Comparison of ENCODE assay signal across 21 cellular contexts in genomic region chr11:16397355-16397754, GRCh38. TPM values are rescaled to one million over a fixed set of nuclear protein-coding genes. Genes with fewer than 3 reads are reported as not detected.
DNase-seq lines count a peak whose midpoint lies in the region; ATAC-seq, FAIRE-seq and TF ChIP-seq lines count a peak whose summit lies in the region.
"Had no signal": no experiment of that assay in that cellular context is flagged by ENCODE, and none has a peak within 500 bp of the region (broad histone marks: within the 10 kb centered on the region; RNA-seq: fewer than 3 reads in every experiment).

No MANE protein-coding gene starts in this region.

- H3K27me3 ChIP-seq in astrocyte (ENCODE audit: insufficient read depth, low read length), result no peaks in the 10 kb centered on the region

- H3K4me1 ChIP-seq in astrocyte (ENCODE audit: insufficient read depth, low read length) (no peaks in the 10 kb centered on the region), kidney (ENCODE audit: control insufficient read depth in 1 of 2, insufficient read depth in 1 of 2, low read depth in 1 of 2, low read length in 2 of 2) (peaks cover 3 to 10% of the 10 kb centered on the region in 2 donors)

- no peaks in the 10 kb centered on the region for H3K36me3 ChIP-seq in astrocyte (ENCODE audit: insufficient read depth, low read length)
- H3K36me3 ChIP-seq in kidney (ENCODE audit: control insufficient read depth in 1 of 2, insufficient read depth in 2 of 2, low read length in 2 of 2), result no peaks in the 10 kb centered on the region

- H3K4me3 ChIP-seq in astrocyte (ENCODE audit: insufficient read depth, low read depth, low read length) (no peak overlapping the region), kidney (ENCODE audit: low read length in 2 of 2) (peak overlapping the region; percentile 67 to 74)
- H3K4me3 ChIP-seq: PC-9 had no signal

- H3K9me3 ChIP-seq in astrocyte (ENCODE audit: insufficient read depth, low read depth, low read length) (no peaks in the 10 kb centered on the region), kidney (ENCODE audit: control insufficient read depth in 1 of 2, low read length in 2 of 2) (no peaks in the 10 kb centered on the region)

- H3K4me3 Mint-ChIP-seq in astrocyte (ENCODE audit: unreplicated experiment) (peak overlapping the region; percentile 13), progenitor cell of endocrine pancreas (ENCODE audit: low read depth) (peak overlapping the region; percentile 19)

- TF ChIP-seq CTCF in astrocyte (IDR thresholded peaks at IDR 0.05; ENCODE audit: insufficient read depth, low read depth, low read length) (no peak), kidney (IDR thresholded peaks at IDR 0.05; ENCODE audit: borderline replicate concordance, extremely low read depth, insufficient read depth) (no peak), progenitor cell of endocrine pancreas (IDR thresholded peaks at IDR 0.05; ENCODE audit: unreplicated experiment) (no peak)

- in situ Hi-C loops in ACHN (cut with HindIII; ENCODE audit: low pct_ligation_motif_present, low pct_unique_long_range_greater_than_20kb, low sequenced_read_pairs), result no loop called here

- peaks cover 2% of the 10 kb centered on the region for H3K4me1 Mint-ChIP-seq in astrocyte (ENCODE audit: low read depth, unreplicated experiment)
- H3K4me1 Mint-ChIP-seq in progenitor cell of endocrine pancreas (ENCODE audit: low read depth), result peaks cover 34% of the 10 kb centered on the region

- H3K36me3 Mint-ChIP-seq in astrocyte (ENCODE audit: low read depth, unreplicated experiment) (no peaks in the 10 kb centered on the region), progenitor cell of endocrine pancreas (ENCODE audit: insufficient read depth) (no peaks in the 10 kb centered on the region)

- no peaks in the 10 kb centered on the region for H3K79me2 ChIP-seq in astrocyte (ENCODE audit: insufficient read depth, low read length)

- H3K27me3 Mint-ChIP-seq in astrocyte (ENCODE audit: low read depth, unreplicated experiment) (peaks cover 2% of the 10 kb centered on the region), progenitor cell of endocrine pancreas (no peaks in the 10 kb centered on the region)

- H3K9me3 Mint-ChIP-seq in astrocyte (ENCODE audit: unreplicated experiment) (no peaks in the 10 kb centered on the region), progenitor cell of endocrine pancreas (ENCODE audit: low read depth) (no peaks in the 10 kb centered on the region)

- H3K9ac ChIP-seq in astrocyte (ENCODE audit: low read length), result no peak overlapping the region
- peak overlapping the region in 1 of 2 donors; percentile 30 for H3K9ac ChIP-seq in kidney (ENCODE audit: low read length in 2 of 2)

- H3K27ac Mint-ChIP-seq in astrocyte (ENCODE audit: unreplicated experiment), result no peak overlapping the region
- peak overlapping the region; percentile 30 for H3K27ac Mint-ChIP-seq in progenitor cell of endocrine pancreas

- peak; percentile 45 for DNase-seq in ACHN
- no peak for DNase-seq in astrocyte (ENCODE audit: low read depth)
- DNase-seq in kidney, result no peak
- no peak for DNase-seq in progenitor cell of endocrine pancreas (ENCODE audit: low spot score, unreplicated experiment)
- DNase-seq in stimulated activated CD4-positive, alpha-beta T cell treated with anti-CD3 and anti-CD28 coated beads, Interleukin-4, amount 100 ng/mL, for 24 hours, result no peak
- no peak for DNase-seq in hepatic stellate cell (ENCODE audit: low spot score)
- no peak for DNase-seq in activated naive CD4-positive, alpha-beta T cell treated with anti-CD3 and anti-CD28 coated beads, Interleukin-2, amount 50 U/mL, for 16 hours
- DNase-seq: DND-41, GDM1, GOT3, KG1, NCI-H1092, NCI-H345, NCI-H69, PC-9 had no signal

- H2AFZ ChIP-seq in astrocyte (ENCODE audit: low read depth, low read length), result no peak overlapping the region
- H2AFZ ChIP-seq: PC-9 had no signal

- intact Hi-C loops in kidney (cut with DNase I), result no loop called here

- no peaks in the 10 kb centered on the region for H4K20me1 ChIP-seq in astrocyte (ENCODE audit: insufficient read depth, low read length)

- FAIRE-seq in astrocyte (lab: Jason Lieb, UNC) (no peak), kidney (lab: Jason Lieb, UNC) (no peak)
- FAIRE-seq: GM12892 had no signal

- H3K4me2 ChIP-seq in astrocyte (ENCODE audit: low read length), result no peak overlapping the region
- H3K4me2 ChIP-seq: PC-9 had no signal

- H3K27ac ChIP-seq in astrocyte (ENCODE audit: low read depth, low read length) (no peak overlapping the region), kidney (ENCODE audit: low read depth in 2 of 2, low read length in 2 of 2) (peak overlapping the region; percentile 36 to 64)
- H3K27ac ChIP-seq: C4-2B, HL-60, PC-9 had no signal

- no peak for ATAC-seq in HG03565 (IDR thresholded peaks at IDR 0.05; ENCODE audit: unreplicated experiment)

RNA-seq across cellular contexts. Expression of gene SOX6, which starts 41.0 kb away (rescaled TPM):
- total RNA-seq in astrocyte (13.2 and 16.3 TPM in 2 replicates), kidney (47.3 TPM), progenitor cell of endocrine pancreas (32.6 and 34.9 TPM in 2 replicates)
- 5.0 TPM for polyA plus RNA-seq in kidney (ENCODE audit: insufficient read depth, low read depth, low replicate concordance)
- total RNA-seq: A172, M059J had no signal
